In genomic region chr7:40516376-40516775, GRCh38 we compare ENCODE assay signal across 17 cellular contexts.
DNase-seq lines count a peak whose midpoint lies in the region; TF ChIP-seq lines count a peak whose summit lies in the region.
"Had no signal": no experiment of that assay in that cellular context is flagged by ENCODE, and none has a peak within 500 bp of the region (broad histone marks: within the 10 kb centered on the region; RNA-seq: fewer than 3 reads in every experiment).

No MANE protein-coding gene starts in this region.

- H3F3A ChIP-seq in GM23248 (ENCODE audit: insufficient read depth): no peaks in the 10 kb centered on the region

- H3K79me2 ChIP-seq in GM23248 (ENCODE audit: insufficient read depth): no peaks in the 10 kb centered on the region

- DNase-seq in GM23248 (peak; percentile 63), M059J (ENCODE audit: low read depth) (peak; percentile 57), epithelial cell of esophagus (ENCODE audit: low read depth) (peak; percentile 11), iris pigment epithelial cell (ENCODE audit: low read depth) (peak; percentile 19), RKO (ENCODE audit: low spot score) (no peak), NCI-H526 (lab: John Stamatoyannopoulos, UW) (no peak)
- no peak for DNase-seq in activated T-cell treated with anti-CD3 and anti-CD28 coated beads, Interleukin-2, amount 50 U/mL, for 48 hours
- DNase-seq: ACHN, Caco-2, DMS53, KG1, MM.1S, NCI-H1092 treated with DMSO at 0.1 percent for 48 hours, NCI-H1694, NCI-H345, NCI-H526 treated with DMSO at 0.1 percent for 48 hours, SHP77 treated with DMSO at 0.1 percent for 48 hours had no signal

- H3K4me2 ChIP-seq in GM23248 (ENCODE audit: unreplicated experiment): no peak overlapping the region

- H3K36me3 ChIP-seq in GM23248 (ENCODE audit: low read depth): no peaks in the 10 kb centered on the region

- H3K27ac ChIP-seq in GM23248: no peak overlapping the region

- 0 to 3% methylated on average over 1 of the region's 1 CpG for WGBS in GM23248 (ENCODE audit: low coverage in 1 of 2, low lambda C conversion rate in 2 of 2, missing lambda C conversion rate in 2 of 2), 2 experiments

- TF ChIP-seq CTCF in epithelial cell of esophagus (IDR thresholded peaks at IDR 0.05; ENCODE audit: insufficient read depth, low read depth, low read length, missing control alignments): no peak

- H3K4me1 ChIP-seq in GM23248 (ENCODE audit: insufficient read depth): 0 out of 2 replicates have a peak, but pooled peaks cover 4% of the 10 kb centered on the region
- H3K4me1 ChIP-seq: Caco-2 had no signal

- H4K20me1 ChIP-seq in GM23248 (ENCODE audit: insufficient read depth): no peaks in the 10 kb centered on the region

- no peak overlapping the region for H3K9ac ChIP-seq in GM23248

- H2AFZ ChIP-seq in GM23248: no peak overlapping the region

- H3K9me3 ChIP-seq in GM23248 (ENCODE audit: low read depth): no peaks in the 10 kb centered on the region
- H3K9me3 ChIP-seq: Caco-2 had no signal

- in situ Hi-C loops in GM23248 (cut with MboI): no loop called here

- H3K4me3 ChIP-seq in GM23248 (no peak overlapping the region), epithelial cell of esophagus (ENCODE audit: low read length) (no peak overlapping the region)

- H3K27me3 ChIP-seq in GM23248 (replicated peaks; ENCODE audit: insufficient read depth): no peaks in the 10 kb centered on the region

- H3K9me2 ChIP-seq in GM23248 (ENCODE audit: insufficient read depth): no peaks in the 10 kb centered on the region; the same call in 1 of the 2 replicates

Comparison
In these comparisons a context has a peak if more than half of its experiments do, and no peak if none do; other contexts are left out.
1. DNase-seq: peak in GM23248 (single experiment), M059J (single experiment), epithelial cell of esophagus (single experiment) and iris pigment epithelial cell (single experiment); none in RKO (single experiment), NCI-H526 (0 of 2) and activated T-cell treated with anti-CD3 and anti-CD28 coated beads, Interleukin-2, amount 50 U/mL, for 48 hours (0 of 2).